ENCODE assay signal across 8 cellular contexts in the genomic region with DNA sequence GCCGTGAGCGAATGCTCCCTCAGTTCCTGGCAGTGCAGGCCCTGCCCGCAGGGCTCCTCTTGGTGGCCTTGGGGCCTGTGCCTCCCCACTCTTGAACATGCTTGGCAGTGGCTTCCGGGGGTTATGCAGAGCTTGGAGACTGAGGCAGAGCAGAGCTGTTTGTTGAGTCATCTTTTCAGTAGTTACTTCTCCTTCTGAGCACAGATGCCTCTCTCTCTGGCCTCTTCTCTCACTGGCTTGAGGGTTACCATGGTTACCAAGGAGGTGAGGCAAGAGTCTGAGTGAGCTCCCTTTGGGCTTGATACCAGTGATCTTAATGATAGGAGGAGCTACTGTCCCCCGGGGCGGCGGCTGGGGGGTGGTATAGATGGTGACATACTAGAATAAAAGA.
DNase-seq lines count a peak whose midpoint lies in the region; ATAC-seq and TF ChIP-seq lines count a peak whose summit lies in the region.

No MANE protein-coding gene starts in this region.

- CTCF ChIA-PET in PC-9 (lab: Charles Lee): interaction anchor here (0.8 to 1.9 kb wide), 6 partner anchors 20 to 226 kb away, joined by 3 to 9 read pairs (median 4); no protein-coding TSS in a partner anchor
- CTCF ChIA-PET in CD4-positive, alpha-beta T cell (lab: Charles Lee): interaction anchor here (1.0 to 3.8 kb wide), 13 partner anchors 10 to 182 kb away, joined by 3 to 24 read pairs (median 4); no protein-coding TSS in a partner anchor

- no peak overlapping the region for H3K9ac ChIP-seq in adipocyte (ENCODE audit: low read length)

- H3K4me1 ChIP-seq in adipocyte (ENCODE audit: control insufficient read depth, insufficient read depth, low read length) (peaks cover 42% of the 10 kb centered on the region), left lung (peaks cover 9 to 44% of the 10 kb centered on the region in 2 donors), thyroid gland (peaks cover 0 to 42% of the 10 kb centered on the region in 2 donors), PC-9 (replicated peaks; ENCODE audit: insufficient read depth) (peaks cover 11% of the 10 kb centered on the region)

- H4K20me1 ChIP-seq in PC-9 (ENCODE audit: insufficient read depth): no peaks in the 10 kb centered on the region

- no peaks in the 10 kb centered on the region for H3K27me3 Mint-ChIP-seq in CD4-positive, alpha-beta T cell

- DNase-seq in DMS79 (lab: John Stamatoyannopoulos, UW) (peak; percentile 17), adipocyte (ENCODE audit: low read depth) (peak; percentile 82), left lung (peak in 1 of 2 donors; percentile 48), thyroid gland (no peak), PC-9 (no peak), KG1 (lab: John Stamatoyannopoulos, UW) (no peak)
- no peak for DNase-seq in CD4-positive, alpha-beta T cell

- no peak for TF ChIP-seq POLR2A in thyroid gland (IDR thresholded peaks at IDR 0.05)

- H3K9me2 ChIP-seq in PC-9 (ENCODE audit: insufficient read depth): no peaks in the 10 kb centered on the region

- no peak overlapping the region for H3K27ac Mint-ChIP-seq in CD4-positive, alpha-beta T cell

- no TSS peak for BruUV-seq in PC-9 (replicated peaks; lab: Mats Ljungman, UMichigan)

- WGBS in thyroid gland, 2 donors: 67 to 72% methylated on average over 7 of the region's 7 CpGs

- H3K27ac ChIP-seq in left lung (peak overlapping the region in 1 of 2 donors; percentile 61), thyroid gland (no peak overlapping the region), PC-9 (no peak overlapping the region)
- H3K27ac ChIP-seq in CD4-positive, alpha-beta T cell (ENCODE audit: low read depth, low read length): no peak overlapping the region

- H3K9me3 ChIP-seq in adipocyte (ENCODE audit: control insufficient read depth, low read length) (no peaks in the 10 kb centered on the region), left lung (no peaks in the 10 kb centered on the region), thyroid gland (no peaks in the 10 kb centered on the region), PC-9 (ENCODE audit: insufficient read depth, low read depth) (no peaks in the 10 kb centered on the region)
- H3K9me3 ChIP-seq in CD4-positive, alpha-beta T cell (ENCODE audit: control insufficient read depth, low read length): no peaks in the 10 kb centered on the region

- no peak overlapping the region for H3K4me3 Mint-ChIP-seq in CD4-positive, alpha-beta T cell

- H3K9me3 Mint-ChIP-seq in CD4-positive, alpha-beta T cell: no peaks in the 10 kb centered on the region

- H3K79me2 ChIP-seq in PC-9 (ENCODE audit: low read depth): no peaks in the 10 kb centered on the region

- ATAC-seq in HG03060 (IDR thresholded peaks at IDR 0.05; ENCODE audit: low read depth, unreplicated experiment) (peak; percentile 57), left lung (peak; percentile 63)
- no peak for ATAC-seq in CD4-positive, alpha-beta T cell (ENCODE audit: poor library complexity)

- no peak overlapping the region for H3K4me2 ChIP-seq in PC-9

- no peaks in the 10 kb centered on the region for H3K4me1 Mint-ChIP-seq in CD4-positive, alpha-beta T cell (ENCODE audit: low read depth)

- peaks cover 10% of the 10 kb centered on the region; the same call in 1 of the 2 replicates for H3F3A ChIP-seq in PC-9 (ENCODE audit: insufficient read depth, low read depth)

- POLR2A ChIA-PET in PC-9 (lab: Charles Lee; ENCODE audit: unreplicated experiment): no interaction called here
- POLR2A ChIA-PET in CD4-positive, alpha-beta T cell (lab: Charles Lee): interaction anchor here (1.1 to 1.2 kb wide), 2 partner anchors 131 to 141 kb away, joined by 3 to 5 read pairs; no protein-coding TSS in a partner anchor

- H3K27me3 ChIP-seq in adipocyte (replicated peaks; ENCODE audit: control insufficient read depth, insufficient read depth, low read length): no peaks in the 10 kb centered on the region
- no peaks in the 10 kb centered on the region for H3K27me3 ChIP-seq in left lung
- no peaks in the 10 kb centered on the region for H3K27me3 ChIP-seq in thyroid gland
- H3K27me3 ChIP-seq in PC-9 (ENCODE audit: insufficient read depth, low read depth): no peaks in the 10 kb centered on the region
- H3K27me3 ChIP-seq in CD4-positive, alpha-beta T cell (ENCODE audit: control insufficient read depth, insufficient read depth, low read length): no peaks in the 10 kb centered on the region

- no peak for TF ChIP-seq CTCF in left lung (IDR thresholded peaks at IDR 0.05)
- TF ChIP-seq CTCF in thyroid gland (IDR thresholded peaks at IDR 0.05): no peak
- TF ChIP-seq CTCF in PC-9 (conservative IDR thresholded peaks at IDR 0.05): no peak
- no peak for TF ChIP-seq CTCF in CD4-positive, alpha-beta T cell (IDR thresholded peaks at IDR 0.05)

- peaks cover 3% of the 10 kb centered on the region for H3K36me3 ChIP-seq in adipocyte (ENCODE audit: control insufficient read depth, insufficient read depth, low read length, severe bottlenecking)
- peaks cover 0 to 21% of the 10 kb centered on the region in 2 donors for H3K36me3 ChIP-seq in left lung
- H3K36me3 ChIP-seq in thyroid gland: no peaks in the 10 kb centered on the region
- H3K36me3 ChIP-seq in PC-9 (ENCODE audit: low read depth): no peaks in the 10 kb centered on the region

- no peak overlapping the region for H2AFZ ChIP-seq in PC-9

- H3K4me3 ChIP-seq in adipocyte (ENCODE audit: low read length): no peak overlapping the region
- H3K4me3 ChIP-seq in left lung: no peak overlapping the region
- H3K4me3 ChIP-seq in thyroid gland (replicated peaks in 1 of 3): no peak overlapping the region
- no peak overlapping the region for H3K4me3 ChIP-seq in PC-9

- intact Hi-C loops in left lung (cut with DNase I): loop anchor here in 1 of 2 donors (2.0 kb wide), 1 partner anchor 162 kb away; no protein-coding TSS in a partner anchor
- intact Hi-C loops in thyroid gland (cut with DNase I): loop anchor here (5.0 kb wide), 1 partner anchor 164 kb away; no protein-coding TSS in a partner anchor
- intact Hi-C loops in PC-9 (cut with micrococcal nuclease; ENCODE audit: unreplicated experiment): loop anchor here (2.0 to 10.0 kb wide), 3 partner anchors 270 to 1304 kb away; no protein-coding TSS in a partner anchor
- intact Hi-C loops in CD4-positive, alpha-beta T cell (cut with DNase I, micrococcal nuclease): loop anchor here in 1 of 2 experiments (2.0 to 10.0 kb wide), 2 partner anchors 224 to 886 kb away; no protein-coding TSS in a partner anchor

- peaks cover 35% of the 10 kb centered on the region for H3K36me3 Mint-ChIP-seq in CD4-positive, alpha-beta T cell (ENCODE audit: low read depth)

Comparison
In these comparisons a context has a peak if more than half of its experiments do, and no peak if none do; other contexts are left out.
1. DNase-seq: peak in DMS79 (single experiment) and adipocyte (single experiment); none in thyroid gland (0 of 2), PC-9 (0 of 2), KG1 (single experiment) and CD4-positive, alpha-beta T cell (0 of 10).